Comparison of ENCODE assay signal across 8 cellular contexts in genomic region chr17:71399649-71400048, GRCh38.
"Had no signal": no experiment of that assay in that cellular context is flagged by ENCODE, and none has a peak within 500 bp of the region (broad histone marks: within the 10 kb centered on the region; RNA-seq: fewer than 3 reads in every experiment).

No MANE protein-coding gene starts in this region.

- H3K27ac ChIP-seq: KMS-11 had no signal

- FAIRE-seq: H1, H54, HTR-8/SVneo had no signal

- H2AFZ ChIP-seq: GM23338 had no signal

- H3K9ac ChIP-seq: KMS-11 had no signal

- H3K4me2 ChIP-seq: KMS-11 had no signal

- H3K4me3 ChIP-seq: GM23338 had no signal

- H3K27ac Mint-ChIP-seq: GM23338 had no signal

- H3K4me3 Mint-ChIP-seq: GM23338, H9 had no signal

- DNase-seq: H9, HCEC 1CT, KBM-7 had no signal

- H3K9me3 Mint-ChIP-seq: GM23338, H9 had no signal
